In genomic region chr10:47076949-47077348, GRCh38 we compare ENCODE assay signal across 16 cellular contexts.
DNase-seq lines count a peak whose midpoint lies in the region; TF ChIP-seq lines count a peak whose summit lies in the region.
"Had no signal": no experiment of that assay in that cellular context is flagged by ENCODE, and none has a peak within 500 bp of the region (broad histone marks: within the 10 kb centered on the region; RNA-seq: fewer than 3 reads in every experiment).

No MANE protein-coding gene starts in this region.

- no peak for TF ChIP-seq CTCF in BJ (IDR thresholded peaks at IDR 0.05; ENCODE audit: insufficient read depth, low read depth, low read length)
- TF ChIP-seq CTCF in NB4 (IDR thresholded peaks at IDR 0.05; ENCODE audit: low read depth, low read length), result no peak
- TF ChIP-seq CTCF in RWPE1 (conservative IDR thresholded peaks at IDR 0.05; ENCODE audit: low read depth), result no peak

- DNase-seq in A172 (ENCODE audit: low spot score) (peak; percentile 69), BJ (ENCODE audit: low read depth) (peak; percentile 44), NB4 (ENCODE audit: low read depth) (peak; percentile 38), dermis blood vessel endothelial cell (peak; percentile 10), NAMALWA (ENCODE audit: low spot score) (no peak), RWPE1 (ENCODE audit: low spot score) (no peak), NCI-H187 (lab: John Stamatoyannopoulos, UW) (no peak)
- DNase-seq: BE2C, DMS53, hypothalamus, NCI-H1048, NCI-H2107, nucleus accumbens, PC-3, testis had no signal

- no peaks in the 10 kb centered on the region for H3K36me3 ChIP-seq in BJ (ENCODE audit: control insufficient read depth, insufficient read depth, low read length)
- H3K36me3 ChIP-seq: BE2C had no signal

- POLR2A ChIA-PET in BJ (lab: Charles Lee), result no interaction called here
- POLR2A ChIA-PET in RWPE1 (lab: Yijun Ruan, JAX; ENCODE audit: low non-redundant PET), result no interaction called here

- CTCF ChIA-PET in BJ (lab: Yijun Ruan, JAX) (no interaction called here), RWPE1 (lab: Yijun Ruan, JAX) (no interaction called here)

- peaks cover 8% of the 10 kb centered on the region for H3K27me3 ChIP-seq in BJ (ENCODE audit: control insufficient read depth, insufficient read depth, low read length)
- H3K27me3 ChIP-seq: BE2C, testis had no signal

- H3K27ac ChIP-seq in RWPE1, result no peak overlapping the region
- H3K27ac ChIP-seq: SK-N-MC, testis had no signal

- H3K4me3 ChIP-seq in BJ (ENCODE audit: low read depth, low read length), result no peak overlapping the region
- no peak overlapping the region for H3K4me3 ChIP-seq in NB4 (ENCODE audit: low read depth, low read length)
- H3K4me3 ChIP-seq: SK-N-MC, testis had no signal

- TF ChIP-seq POLR2A in NB4 (IDR thresholded peaks at IDR 0.05; ENCODE audit: extremely low read depth, insufficient read length), result no peak

Comparison
In these comparisons a context has a peak if more than half of its experiments do, and no peak if none do; other contexts are left out.
1. DNase-seq: peak in A172 (single experiment), BJ (single experiment), NB4 (single experiment) and dermis blood vessel endothelial cell (single experiment); none in NAMALWA (single experiment), RWPE1 (single experiment) and NCI-H187 (0 of 2).